ENCODE assay signal across 15 cellular contexts in the genomic region with DNA sequence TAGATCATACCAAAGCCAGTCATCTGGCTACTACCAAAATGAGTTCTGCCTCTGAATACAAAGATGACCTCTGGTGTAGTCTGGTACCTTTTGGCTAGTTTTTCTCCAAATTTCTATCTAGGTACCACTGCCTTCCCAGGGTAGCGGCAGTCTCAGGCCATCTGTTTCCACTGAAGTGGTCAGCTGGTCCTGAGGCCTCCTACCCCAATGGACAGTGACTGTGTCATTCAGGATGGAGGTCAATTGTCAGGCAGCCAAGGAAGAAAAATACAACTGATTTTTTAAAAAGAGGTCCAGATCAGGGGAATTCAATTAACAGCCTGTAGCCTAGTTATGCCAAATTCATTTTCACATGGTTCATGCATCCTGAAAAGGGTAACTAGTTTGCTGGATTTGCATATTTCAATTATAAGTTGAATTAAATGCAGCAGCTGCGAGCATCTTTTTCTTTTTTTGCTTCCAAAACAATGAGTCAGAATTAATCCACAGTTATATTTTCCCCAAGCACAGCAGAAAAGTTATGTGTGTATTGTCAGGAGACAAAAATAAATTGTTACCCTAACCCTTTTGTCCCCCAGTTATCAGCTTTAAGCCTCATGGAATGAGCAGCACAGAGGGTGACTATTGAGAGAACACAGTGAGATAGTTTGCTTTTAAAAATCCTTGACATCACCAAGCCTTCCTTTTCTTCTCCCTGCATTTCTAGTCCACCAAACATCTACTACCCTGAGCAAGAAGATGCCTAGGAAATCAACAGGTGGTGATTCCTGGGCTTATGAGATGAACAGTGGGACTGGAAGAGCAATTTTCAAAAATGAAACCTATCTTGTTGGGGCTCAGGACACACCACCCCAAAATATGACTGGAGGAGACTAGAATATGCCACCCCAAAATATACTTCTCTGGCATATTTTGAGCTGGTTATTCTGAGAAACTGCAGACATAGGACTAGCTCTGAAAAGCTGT. TPM values are rescaled to one million over a fixed set of nuclear protein-coding genes. Genes with fewer than 3 reads are reported as not detected.
"Had no signal": no experiment of that assay in that cellular context is flagged by ENCODE, and none has a peak within 500 bp of the region (broad histone marks: within the 10 kb centered on the region; RNA-seq: fewer than 3 reads in every experiment).

No MANE protein-coding gene starts in this region.

- H3K27ac ChIP-seq: cardiac muscle cell, colonic mucosa, testis, upper lobe of left lung had no signal

- H3K4me1 ChIP-seq: colonic mucosa, upper lobe of left lung had no signal

- ATAC-seq: pancreas had no signal

- DNase-seq: activated B cell treated with CpG ODN at 0.5 μM for 24 hours; activated CD4-positive, alpha-beta T cell treated with anti-CD3 and anti-CD28 coated beads, Interleukin-2, amount 10 ng/mL, durations not matched to agents 7 days and 5 days; activated CD8-positive, alpha-beta memory T cell treated with anti-CD3 and anti-CD28 coated beads, Interleukin-2, amount 50 U/mL, for 48 hours; colonic mucosa; hypothalamus; kidney; pancreas; small intestine; stimulated activated CD4-positive, alpha-beta T cell treated with anti-CD3 and anti-CD28 coated beads, Interleukin-4, amount 100 ng/mL, for 4 hours; stimulated activated CD8-positive, alpha-beta memory T cell treated with anti-CD3 and anti-CD28 coated beads, Interleukin-4, amount 100 ng/mL, for 48 hours; SW 1271; testis; upper lobe of left lung had no signal

- H3K27me3 ChIP-seq: cardiac muscle cell, colonic mucosa, pancreas, testis, upper lobe of left lung had no signal

- H3K4me3 ChIP-seq: cardiac muscle cell, colonic mucosa, pancreas, testis, upper lobe of left lung had no signal

- H3K9me3 ChIP-seq: colonic mucosa, pancreas, testis, upper lobe of left lung had no signal

RNA-seq across cellular contexts. Expression of gene FANK1, which starts 45.3 kb away (rescaled TPM):
- total RNA-seq: activated T-helper 1 cell treated with anti-CD3 and anti-CD28 coated beads, Interleukin-12 subunit alpha, Interleukin-12 subunit beta, Interleukin-2, Interleukin-4 antibody, amounts not matched to agents 30 ng/mL and 10 ng/mL and 1 ng/mL, durations not matched to agents 14 hours and 24 hours and 36 hours had no signal
